9 cellular contexts compared by ENCODE assay signal in genomic region chr2:136362676-136363390, GRCh38.
DNase-seq lines count a peak whose midpoint lies in the region; ATAC-seq lines count a peak whose summit lies in the region.
"Had no signal": no experiment of that assay in that cellular context is flagged by ENCODE, and none has a peak within 500 bp of the region (broad histone marks: within the 10 kb centered on the region; RNA-seq: fewer than 3 reads in every experiment).

No MANE protein-coding gene starts in this region.

- DNase-seq in astrocyte of the hippocampus (ENCODE audit: low read depth, low spot score) = peak; percentile 9
- no peak for DNase-seq in NCI-H2171 treated with DMSO at 0.1 percent for 48 hours (lab: John Stamatoyannopoulos, UW)
- DNase-seq in 8988T = no peak
- DNase-seq in T-helper 9 cell = no peak
- DNase-seq in posterior vena cava (ENCODE audit: low spot score) = no peak
- DNase-seq: right cardiac atrium had no signal

- ATAC-seq in GM18499 (IDR thresholded peaks at IDR 0.05; ENCODE audit: insufficient read depth, unreplicated experiment) (peak; percentile 97), GM19468 (IDR thresholded peaks at IDR 0.05; ENCODE audit: extremely low read depth, unreplicated experiment) (peak; percentile 86), HG03175 (IDR thresholded peaks at IDR 0.05; ENCODE audit: unreplicated experiment) (peak; percentile 98)

- intact Hi-C loops in posterior vena cava (cut with DNase I) = no loop called here
